Comparison of ENCODE assay signal across 8 cellular contexts in genomic region chr5:59040007-59040803, GRCh38.
A peak's percentile ranks its signal among the peaks of the same experiment; 100 is the strongest.
DNase-seq lines count a peak whose midpoint lies in the region; ATAC-seq lines count a peak whose summit lies in the region.

No MANE protein-coding gene starts in this region.

- H3K27ac Mint-ChIP-seq in T-helper 2 cell treated with Interferon-gamma antibody and Interleukin-4, amounts not matched to agents 5 μg/mL and 100 μg/mL, for 36 hours, result peak overlapping the region; percentile 79
- peak overlapping the region; percentile 56 to 95 for H3K27ac Mint-ChIP-seq in activated naive CD4-positive, alpha-beta T cell treated with anti-CD3 and anti-CD28 coated beads, Interleukin-2, amount 50 U/mL, for 72 hours

- peaks cover 33% of the 10 kb centered on the region for H3K36me3 Mint-ChIP-seq in T-helper 2 cell treated with Interferon-gamma antibody and Interleukin-4, amounts not matched to agents 5 μg/mL and 100 μg/mL, for 36 hours (ENCODE audit: low read depth)
- H3K36me3 Mint-ChIP-seq in activated naive CD4-positive, alpha-beta T cell treated with anti-CD3 and anti-CD28 coated beads, Interleukin-2, amount 50 U/mL, for 72 hours, result peaks cover 26 to 42% of the 10 kb centered on the region in 2 donors

- DNase-seq in T-helper 2 cell treated with Interferon-gamma antibody and Interleukin-4, amounts not matched to agents 5 μg/mL and 100 μg/mL, for 36 hours (ENCODE audit: low spot score), result no peak
- no peak for DNase-seq in T-helper 2 cell
- DNase-seq in activated naive CD4-positive, alpha-beta T cell treated with anti-CD3 and anti-CD28 coated beads, Interleukin-2, amount 50 U/mL, for 72 hours (ENCODE audit: low spot score in 2 of 2), result no peak
- no peak for DNase-seq in NCI-H1436 treated with DMSO at 0.1 percent for 48 hours (lab: John Stamatoyannopoulos, UW)

- H3K9me3 ChIP-seq in iPS-18c (ENCODE audit: control insufficient read depth, insufficient read depth, low read length), result no peaks in the 10 kb centered on the region
- H3K9me3 ChIP-seq in subcutaneous abdominal adipose tissue (ENCODE audit: control insufficient read depth in 5 of 5, low read length in 5 of 5), result no peaks in the 10 kb centered on the region

- peaks cover 0 to 8% (median 7%) of the 10 kb centered on the region in 5 donors for H3K27me3 ChIP-seq in subcutaneous abdominal adipose tissue (ENCODE audit: control insufficient read depth in 5 of 5, insufficient read depth in 4 of 5, low read length in 5 of 5)

- H3K27ac ChIP-seq in subcutaneous abdominal adipose tissue (ENCODE audit: low read depth, low read length), result no peak overlapping the region

- H3K4me3 ChIP-seq in iPS-18c (ENCODE audit: insufficient read depth, low read depth, low read length) (peak overlapping the region; percentile 74), subcutaneous abdominal adipose tissue (ENCODE audit: low read depth in 1 of 5, low read length in 5 of 5) (peak overlapping the region; percentile 59 to 81 (median 76))

- ATAC-seq in activated naive CD4-positive, alpha-beta T cell treated with anti-CD3 and anti-CD28 coated beads, Interleukin-2, amount 50 U/mL, for 72 hours, result no peak
- ATAC-seq in HG03135 (IDR thresholded peaks at IDR 0.05; ENCODE audit: unreplicated experiment), result no peak
- ATAC-seq in esophagus mucosa, result no peak

- peaks cover 36% of the 10 kb centered on the region for H3K4me1 Mint-ChIP-seq in T-helper 2 cell treated with Interferon-gamma antibody and Interleukin-4, amounts not matched to agents 5 μg/mL and 100 μg/mL, for 36 hours (ENCODE audit: low read depth)

- H3K9me3 Mint-ChIP-seq in T-helper 2 cell treated with Interferon-gamma antibody and Interleukin-4, amounts not matched to agents 5 μg/mL and 100 μg/mL, for 36 hours, result no peaks in the 10 kb centered on the region
- H3K9me3 Mint-ChIP-seq in activated naive CD4-positive, alpha-beta T cell treated with anti-CD3 and anti-CD28 coated beads, Interleukin-2, amount 50 U/mL, for 72 hours, result no peaks in the 10 kb centered on the region

- peaks cover 3 to 34% (median 24%) of the 10 kb centered on the region in 5 donors for H3K4me1 ChIP-seq in subcutaneous abdominal adipose tissue (ENCODE audit: control insufficient read depth in 5 of 5, insufficient read depth in 5 of 5, low read length in 5 of 5)

- peak overlapping the region; percentile 84 for H3K4me3 Mint-ChIP-seq in T-helper 2 cell treated with Interferon-gamma antibody and Interleukin-4, amounts not matched to agents 5 μg/mL and 100 μg/mL, for 36 hours

- H3K36me3 ChIP-seq in subcutaneous abdominal adipose tissue (ENCODE audit: control insufficient read depth in 5 of 5, insufficient read depth in 5 of 5, low read length in 5 of 5), result no peaks in the 10 kb centered on the region

- peak overlapping the region in 3 of 5 donors; percentile 21 to 75 (median 70) for H3K9ac ChIP-seq in subcutaneous abdominal adipose tissue (ENCODE audit: low read length in 5 of 5)

- no peaks in the 10 kb centered on the region for H3K27me3 Mint-ChIP-seq in T-helper 2 cell treated with Interferon-gamma antibody and Interleukin-4, amounts not matched to agents 5 μg/mL and 100 μg/mL, for 36 hours (ENCODE audit: low read depth)
